ENCODE assay signal across 2 cellular contexts in the genomic region with DNA sequence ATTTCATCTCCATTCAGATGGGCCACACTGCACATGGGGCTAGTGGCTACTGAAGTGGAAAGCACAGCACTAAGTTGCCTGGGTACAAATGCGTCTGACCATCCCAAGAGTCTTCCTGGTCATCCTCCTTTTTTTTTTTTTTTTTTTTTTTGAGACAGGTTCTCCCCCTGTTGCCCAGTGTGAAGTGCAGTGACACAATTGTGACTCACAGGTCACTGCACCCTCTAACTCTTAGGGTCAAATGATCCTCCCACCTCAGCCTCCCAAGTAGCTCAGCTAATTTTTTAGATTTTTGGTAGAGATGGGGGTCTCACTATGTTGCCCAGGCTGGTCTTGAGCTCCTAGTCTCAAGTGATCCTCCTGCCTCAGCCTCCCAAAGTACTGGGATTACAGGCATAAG.
TF ChIP-seq lines count a peak whose summit lies in the region.

No MANE protein-coding gene starts in this region.

TF ChIP-seq in HCT116, 20 proteins besides CTCF, POLR2A, EP300 and RAD21:
- no peak for TF ChIP-seq SP1 (IDR thresholded peaks at IDR 0.05; ENCODE audit: low read depth)
TF ChIP-seq in HCT116: peak in this region for 0.

TF ChIP-seq in K562, 482 proteins besides CTCF, POLR2A, EP300 and RAD21:
- no peak for TF ChIP-seq KLF16 (IDR thresholded peaks at IDR 0.05)
- 0 out of 2 replicates have a peak, but pooled peaks have one; percentile 16 for TF ChIP-seq ZNF121 (CRISPR knock-in tag; conservative IDR thresholded peaks at IDR 0.05)
- no peak for TF ChIP-seq HMG20B (CRISPR knock-in tag; IDR thresholded peaks at IDR 0.05)
- TF ChIP-seq, protein P1, sequence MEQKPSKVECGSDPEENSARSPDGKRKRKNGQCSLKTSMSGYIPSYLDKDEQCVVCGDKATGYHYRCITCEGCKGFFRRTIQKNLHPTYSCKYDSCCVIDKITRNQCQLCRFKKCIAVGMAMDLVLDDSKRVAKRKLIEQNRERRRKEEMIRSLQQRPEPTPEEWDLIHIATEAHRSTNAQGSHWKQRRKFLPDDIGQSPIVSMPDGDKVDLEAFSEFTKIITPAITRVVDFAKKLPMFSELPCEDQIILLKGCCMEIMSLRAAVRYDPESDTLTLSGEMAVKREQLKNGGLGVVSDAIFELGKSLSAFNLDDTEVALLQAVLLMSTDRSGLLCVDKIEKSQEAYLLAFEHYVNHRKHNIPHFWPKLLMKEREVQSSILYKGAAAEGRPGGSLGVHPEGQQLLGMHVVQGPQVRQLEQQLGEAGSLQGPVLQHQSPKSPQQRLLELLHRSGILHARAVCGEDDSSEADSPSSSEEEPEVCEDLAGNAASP (IDR thresholded peaks at IDR 0.05), result no peak
- no peak for TF ChIP-seq ATF7 (IDR thresholded peaks at IDR 0.05)
- no peak for TF ChIP-seq ZBTB7A (IDR thresholded peaks at IDR 0.05; ENCODE audit: borderline replicate concordance, control insufficient read depth, low read depth, low read length)
- TF ChIP-seq HEY1 (CRISPR knock-in tag; IDR thresholded peaks at IDR 0.05; ENCODE audit: borderline replicate concordance), result no peak
- peak; percentile 65; the same call in 1 of the 2 replicates for TF ChIP-seq ZNF384 (IDR thresholded peaks at IDR 0.05; ENCODE audit: low read depth, low read length)
- TF ChIP-seq FOSL1 (tag; conservative IDR thresholded peaks at IDR 0.05), result peak; percentile 73
- no peak for TF ChIP-seq JUNB (CRISPR knock-in tag; conservative IDR thresholded peaks at IDR 0.05)
- TF ChIP-seq SOX6 (IDR thresholded peaks at IDR 0.05), result no peak
